In genomic region chr20:41233976-41234514, GRCh38 we compare ENCODE assay signal across 11 cellular contexts.
DNase-seq lines count a peak whose midpoint lies in the region; ATAC-seq, FAIRE-seq and TF ChIP-seq lines count a peak whose summit lies in the region.
"Had no signal": no experiment of that assay in that cellular context is flagged by ENCODE, and none has a peak within 500 bp of the region (broad histone marks: within the 10 kb centered on the region; RNA-seq: fewer than 3 reads in every experiment).

No MANE protein-coding gene starts in this region.

- no peak overlapping the region for H3K4me3 ChIP-seq in HEK293 (ENCODE audit: low read depth, low read length)
- no peak overlapping the region for H3K4me3 ChIP-seq in astrocyte (ENCODE audit: insufficient read depth, low read depth, low read length)
- no peak overlapping the region for H3K4me3 ChIP-seq in skeletal muscle tissue (ENCODE audit: low read length in 3 of 3)
- H3K4me3 ChIP-seq: SJCRH30 had no signal

- no peaks in the 10 kb centered on the region for H3K36me3 Mint-ChIP-seq in astrocyte (ENCODE audit: low read depth, unreplicated experiment)
- H3K36me3 Mint-ChIP-seq in activated CD4-positive, alpha-beta memory T cell treated with anti-CD3 and anti-CD28 coated beads for 36 hours, result no peaks in the 10 kb centered on the region

- ATAC-seq in GM19035 (IDR thresholded peaks at IDR 0.05; ENCODE audit: unreplicated experiment), result no peak

- H3K9ac ChIP-seq in astrocyte (ENCODE audit: low read length) (peak overlapping the region; percentile 51), skeletal muscle tissue (ENCODE audit: low read depth in 1 of 3, low read length in 3 of 3) (peak overlapping the region in 1 of 3 donors; percentile 6)

- DNase-seq in astrocyte (ENCODE audit: low read depth) (no peak), middle frontal gyrus (ENCODE audit: extremely low spot score, low spot score) (no peak), NK-92 (lab: John Stamatoyannopoulos, UW; ENCODE audit: unreplicated experiment) (no peak)
- DNase-seq in activated CD4-positive, alpha-beta memory T cell treated with anti-CD3 and anti-CD28 coated beads for 36 hours, result no peak
- DNase-seq: DMS153, SJCRH30 had no signal

- no peak for FAIRE-seq in astrocyte (lab: Jason Lieb, UNC)

- H2AFZ ChIP-seq in astrocyte (ENCODE audit: low read depth, low read length), result no peak overlapping the region

- peaks cover 24% of the 10 kb centered on the region for H3K4me1 Mint-ChIP-seq in astrocyte (ENCODE audit: low read depth, unreplicated experiment)
- H3K4me1 Mint-ChIP-seq in activated CD4-positive, alpha-beta memory T cell treated with anti-CD3 and anti-CD28 coated beads for 36 hours (ENCODE audit: low read depth), result peaks cover 16% of the 10 kb centered on the region
- H3K4me1 Mint-ChIP-seq: endodermal cell had no signal

- no peaks in the 10 kb centered on the region for H3K27me3 Mint-ChIP-seq in astrocyte (ENCODE audit: low read depth, unreplicated experiment)
- H3K27me3 Mint-ChIP-seq in activated CD4-positive, alpha-beta memory T cell treated with anti-CD3 and anti-CD28 coated beads for 36 hours, result no peaks in the 10 kb centered on the region

- H3K79me2 ChIP-seq in astrocyte (ENCODE audit: insufficient read depth, low read length), result peaks cover 17% of the 10 kb centered on the region

- peak overlapping the region; percentile 97 for H3K27ac Mint-ChIP-seq in astrocyte (ENCODE audit: unreplicated experiment)
- no peak overlapping the region for H3K27ac Mint-ChIP-seq in activated CD4-positive, alpha-beta memory T cell treated with anti-CD3 and anti-CD28 coated beads for 36 hours
- H3K27ac Mint-ChIP-seq: endodermal cell had no signal

- no peak overlapping the region for H3K4me3 Mint-ChIP-seq in astrocyte (ENCODE audit: unreplicated experiment)
- no peak overlapping the region for H3K4me3 Mint-ChIP-seq in activated CD4-positive, alpha-beta memory T cell treated with anti-CD3 and anti-CD28 coated beads for 36 hours
- H3K4me3 Mint-ChIP-seq: endodermal cell had no signal

- H3K9me3 ChIP-seq in HEK293 (ENCODE audit: control insufficient read depth, insufficient read depth, low read depth, low read length) (no peaks in the 10 kb centered on the region), astrocyte (ENCODE audit: insufficient read depth, low read depth, low read length) (no peaks in the 10 kb centered on the region), skeletal muscle tissue (ENCODE audit: control insufficient read depth in 3 of 3, low read length in 3 of 3) (no peaks in the 10 kb centered on the region)

- TF ChIP-seq CTCF in HEK293 (tag by site-specific recombination; IDR thresholded peaks at IDR 0.05), result no peak
- no peak for TF ChIP-seq CTCF in astrocyte (IDR thresholded peaks at IDR 0.05; ENCODE audit: insufficient read depth, low read depth, low read length)

- H4K20me1 ChIP-seq in astrocyte (ENCODE audit: insufficient read depth, low read length), result no peaks in the 10 kb centered on the region

- no peaks in the 10 kb centered on the region for H3K9me3 Mint-ChIP-seq in astrocyte (ENCODE audit: unreplicated experiment)
- H3K9me3 Mint-ChIP-seq in activated CD4-positive, alpha-beta memory T cell treated with anti-CD3 and anti-CD28 coated beads for 36 hours, result no peaks in the 10 kb centered on the region
- H3K9me3 Mint-ChIP-seq: endodermal cell had no signal

- H3K36me3 ChIP-seq in HEK293 (ENCODE audit: control insufficient read depth in 2 of 2, insufficient read depth in 1 of 2, low read length in 2 of 2), result no peaks in the 10 kb centered on the region
- no peaks in the 10 kb centered on the region for H3K36me3 ChIP-seq in astrocyte (ENCODE audit: insufficient read depth, low read length)
- H3K36me3 ChIP-seq in skeletal muscle tissue (ENCODE audit: control insufficient read depth in 3 of 3, insufficient read depth in 3 of 3, low read length in 3 of 3), result no peaks in the 10 kb centered on the region
- H3K36me3 ChIP-seq: SJCRH30 had no signal

- no peaks in the 10 kb centered on the region for H3K27me3 ChIP-seq in astrocyte (ENCODE audit: insufficient read depth, low read length)
- H3K27me3 ChIP-seq in layer of hippocampus (ENCODE audit: control insufficient read depth, insufficient read depth, low read length), result no peaks in the 10 kb centered on the region
- no peaks in the 10 kb centered on the region for H3K27me3 ChIP-seq in skeletal muscle tissue (ENCODE audit: control insufficient read depth in 3 of 3, insufficient read depth in 3 of 3, low read length in 3 of 3)
- H3K27me3 ChIP-seq: SJCRH30 had no signal

- H3K4me1 ChIP-seq in HEK293 (ENCODE audit: control insufficient read depth, insufficient read depth, low read length) (no peaks in the 10 kb centered on the region), astrocyte (ENCODE audit: insufficient read depth, low read length) (peaks cover 21% of the 10 kb centered on the region), skeletal muscle tissue (ENCODE audit: control insufficient read depth in 3 of 3, insufficient read depth in 3 of 3, low read length in 3 of 3) (peaks cover 34 to 42% (median 39%) of the 10 kb centered on the region in 3 donors)

- no peak overlapping the region for H3K27ac ChIP-seq in HEK293 (ENCODE audit: extremely low read depth, low read depth, low read length)
- H3K27ac ChIP-seq in astrocyte (ENCODE audit: low read depth, low read length), result peak overlapping the region; percentile 88
- peak overlapping the region; percentile 96 for H3K27ac ChIP-seq in layer of hippocampus (ENCODE audit: low read depth, low read length)
- H3K27ac ChIP-seq in skeletal muscle tissue (ENCODE audit: low read depth, low read length), result peak overlapping the region; percentile 81
- H3K27ac ChIP-seq: SJCRH30 had no signal

- CTCF ChIA-PET in HEK293 (lab: Yijun Ruan, JAX), result interaction anchor here (0.6 to 2.9 kb wide), 3 partner anchors 41 to 106 kb away, joined by 3 to 25 read pairs (median 4); no protein-coding TSS in a partner anchor
- CTCF ChIA-PET in activated CD4-positive, alpha-beta memory T cell treated with anti-CD3 and anti-CD28 coated beads for 36 hours (lab: Charles Lee), result interaction anchor here (1.0 to 5.2 kb wide), 10 partner anchors 10 to 271 kb away, joined by 4 to 69 read pairs (median 8); no protein-coding TSS in a partner anchor

- H3K4me2 ChIP-seq in astrocyte (ENCODE audit: low read length), result peak overlapping the region; percentile 36

- intact Hi-C loops in activated CD4-positive, alpha-beta memory T cell treated with anti-CD3 and anti-CD28 coated beads for 36 hours (cut with micrococcal nuclease), result loop anchor here (2.0 to 5.0 kb wide), 2 partner anchors 83 to 91 kb away; partner anchors contain the start of gene ZHX3

- POLR2A ChIA-PET in HEK293 (lab: Yijun Ruan, JAX), result no interaction called here
- POLR2A ChIA-PET in activated CD4-positive, alpha-beta memory T cell treated with anti-CD3 and anti-CD28 coated beads for 36 hours (lab: Charles Lee), result no interaction called here

TF ChIP-seq in HEK293, 187 proteins besides CTCF, POLR2A, EP300 and RAD21:
- TF ChIP-seq ZNF433 (tag by site-specific recombination; IDR thresholded peaks at IDR 0.05; ENCODE audit: low read depth) (no peak), EGR2 (tag by site-specific recombination; IDR thresholded peaks at IDR 0.05; ENCODE audit: low read depth) (peak; percentile 19; the same call in 1 of the 2 replicates)
TF ChIP-seq in HEK293: peak in this region for 1.
